In the genomic region with DNA sequence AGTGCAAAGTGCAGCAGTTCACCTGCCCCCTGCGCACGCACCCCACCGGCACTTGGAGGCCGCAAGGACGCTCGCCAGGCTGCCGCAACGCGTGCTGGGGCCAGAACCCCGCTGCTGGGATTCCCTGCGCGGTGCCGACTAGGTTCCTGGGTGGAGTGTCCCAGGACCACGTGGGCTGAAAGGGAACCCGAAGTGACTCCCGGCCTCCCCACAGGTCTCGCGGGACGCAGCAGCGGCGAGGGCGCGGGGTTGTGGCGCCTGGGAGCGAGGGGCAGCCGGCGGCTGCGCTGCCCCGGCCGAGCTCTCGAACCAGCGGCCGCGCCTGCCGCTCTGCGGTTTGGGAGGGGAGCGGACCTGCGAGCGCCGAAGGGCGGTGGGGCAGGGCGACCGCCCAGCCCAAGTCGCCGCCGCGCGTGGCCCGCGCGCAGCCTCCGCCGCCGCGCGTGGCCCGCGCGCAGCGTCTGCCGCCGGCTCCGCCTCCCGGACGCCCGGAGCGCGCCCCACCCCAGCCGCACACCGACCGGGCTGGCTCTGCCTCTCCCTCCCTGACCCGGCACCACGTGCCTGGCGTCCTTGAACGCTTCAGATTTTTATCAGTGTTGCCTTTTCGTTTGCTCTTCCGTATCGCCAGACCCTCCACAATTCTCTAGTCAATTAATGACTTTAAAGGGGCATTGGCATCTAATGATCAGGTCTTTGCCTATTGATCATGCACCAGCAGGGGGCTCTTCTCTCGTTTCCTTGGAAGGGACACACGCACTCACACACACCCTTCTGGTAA, we compare ENCODE assay signal across 8 cellular contexts. TPM values are rescaled to one million over a fixed set of nuclear protein-coding genes. Genes with fewer than 3 reads are reported as not detected.
DNase-seq lines count a peak whose midpoint lies in the region; ATAC-seq and TF ChIP-seq lines count a peak whose summit lies in the region.

A gene (minus strand): TSS at position 475 of the 781 bp plus-strand sequence. CDS start 2,230 bp downstream, outside the sequence.

- peaks cover 15% of the 10 kb centered on the region for H3K4me1 ChIP-seq in mononuclear cell (ENCODE audit: insufficient read depth, low read length)

- peak within 1 kb of the TSS; percentile 90 to 97 for H3K4me3 Mint-ChIP-seq in CD14-positive monocyte
- H3K4me3 Mint-ChIP-seq in effector memory CD8-positive, alpha-beta T cell = peak within 1 kb of the TSS; percentile 96 to 97

- peak; percentile 32 for TF ChIP-seq CTCF in CD14-positive monocyte (IDR thresholded peaks at IDR 0.05)

- H3K4me1 Mint-ChIP-seq in CD14-positive monocyte = peaks cover 22% of the 10 kb centered on the region
- H3K4me1 Mint-ChIP-seq in effector memory CD8-positive, alpha-beta T cell (ENCODE audit: low read depth in 2 of 2) = peaks cover 5 to 6% of the 10 kb centered on the region in 2 donors

- H3K4me3 ChIP-seq in mononuclear cell (ENCODE audit: low read length) = peak within 1 kb of the TSS; percentile 58

- no peaks in the 10 kb centered on the region for H3K27me3 ChIP-seq in mononuclear cell (ENCODE audit: insufficient read depth, low read length)

- H3K36me3 Mint-ChIP-seq in CD14-positive monocyte = peaks cover 3 to 6% of the 10 kb centered on the region in 2 donors
- H3K36me3 Mint-ChIP-seq in effector memory CD8-positive, alpha-beta T cell (ENCODE audit: insufficient read depth) = peaks cover 4% of the 10 kb centered on the region

- peak within 1 kb of the TSS; percentile 91 to 96 (median 93) for H3K27ac Mint-ChIP-seq in CD14-positive monocyte
- H3K27ac Mint-ChIP-seq in effector memory CD8-positive, alpha-beta T cell = peak within 1 kb of the TSS in 1 of 2 donors; percentile 81

- DNase-seq in CD14-positive monocyte (ENCODE audit: low spot score) = peak; percentile 75
- peak; percentile 75 for DNase-seq in NCI-H748 (lab: John Stamatoyannopoulos, UW; ENCODE audit: unreplicated experiment)
- peak; percentile 86 for DNase-seq in activated CD8-positive, alpha-beta memory T cell treated with anti-CD3 and anti-CD28 coated beads for 24 hours
- peak; percentile 49 to 58 (median 50) for DNase-seq in effector memory CD8-positive, alpha-beta T cell
- peak; percentile 3 to 21 for DNase-seq in stimulated activated CD8-positive, alpha-beta memory T cell treated with anti-CD3 and anti-CD28 coated beads, Interleukin-4, amount 100 ng/mL, for 1 hour (ENCODE audit: low read depth in 2 of 2, low spot score in 1 of 2)

- peak; percentile 96 for ATAC-seq in HG03354 (IDR thresholded peaks at IDR 0.05; ENCODE audit: poor library complexity, severe bottlenecking, unreplicated experiment)
- ATAC-seq in effector memory CD8-positive, alpha-beta T cell (replicated peaks) = peak; percentile 95

- H3K9me3 ChIP-seq in mononuclear cell (ENCODE audit: low read depth, low read length) = peaks cover 13% of the 10 kb centered on the region

- peaks cover 0 to 2% (median 0%) of the 10 kb centered on the region in 3 donors for H3K27me3 Mint-ChIP-seq in CD14-positive monocyte (ENCODE audit: low read depth in 3 of 3)
- no peaks in the 10 kb centered on the region for H3K27me3 Mint-ChIP-seq in effector memory CD8-positive, alpha-beta T cell

- peak; percentile 66 for TF ChIP-seq POLR2A in GM19193 (IDR thresholded peaks at IDR 0.05; ENCODE audit: extremely low read depth, insufficient read depth, insufficient read length)

- peaks cover 3 to 12% (median 12%) of the 10 kb centered on the region in 7 donors for H3K9me3 Mint-ChIP-seq in CD14-positive monocyte
- no peaks in the 10 kb centered on the region for H3K9me3 Mint-ChIP-seq in effector memory CD8-positive, alpha-beta T cell

- intact Hi-C loops in CD14-positive monocyte (cut with micrococcal nuclease) = no loop called here

RNA-seq across cellular contexts. Expression of the gene that starts here (rescaled TPM):
- 1 to 10 TPM; 4.1 to 7.3 TPM for polyA plus RNA-seq in CD14-positive monocyte
- total RNA-seq in mononuclear cell = 1.7 TPM

Comparison
In these comparisons a context has a peak if more than half of its experiments do, and no peak if none do; other contexts are left out.
1. Peak in every context shown above with its lines: DNase-seq, ATAC-seq and H3K4me3 ChIP-seq.
2. DNase-seq: peak in every context shown above with its lines; median percentile 86 in activated CD8-positive, alpha-beta memory T cell treated with anti-CD3 and anti-CD28 coated beads for 24 hours; 75 in CD14-positive monocyte; 75 in NCI-H748; 50 in effector memory CD8-positive, alpha-beta T cell; 12 in stimulated activated CD8-positive, alpha-beta memory T cell treated with anti-CD3 and anti-CD28 coated beads, Interleukin-4, amount 100 ng/mL, for 1 hour.